38 cellular contexts compared by ENCODE assay signal in genomic region chr11:108394744-108395284, GRCh38.
"Had no signal": no experiment of that assay in that cellular context is flagged by ENCODE, and none has a peak within 500 bp of the region (broad histone marks: within the 10 kb centered on the region; RNA-seq: fewer than 3 reads in every experiment).

No MANE protein-coding gene starts in this region.

- H3K36me3 Mint-ChIP-seq: activated CD8-positive, alpha-beta memory T cell treated with anti-CD3 and anti-CD28 coated beads, Interleukin-2, amount 10 ng/mL, durations not matched to agents 7 days and 5 days; activated naive CD4-positive, alpha-beta T cell treated with anti-CD3 and anti-CD28 coated beads, Interleukin-2, amount 10 ng/mL, durations not matched to agents 7 days and 5 days; activated naive CD8-positive, alpha-beta T cell; activated naive CD8-positive, alpha-beta T cell treated with anti-CD3 and anti-CD28 coated beads, Interleukin-2, amount 10 ng/mL, durations not matched to agents 7 days and 5 days; brain had no signal

- H3K4me3 ChIP-seq: ascending aorta, cardiac muscle cell had no signal

- H3K36me3 ChIP-seq: ascending aorta, cardiac muscle cell had no signal

- H3K27ac ChIP-seq: ascending aorta, cardiac muscle cell, VCaP had no signal

- H3K9me3 ChIP-seq: ascending aorta had no signal

- H3K9me3 Mint-ChIP-seq: activated CD4-positive, alpha-beta memory T cell treated with anti-CD3 and anti-CD28 coated beads, Interleukin-2, amount 10 ng/mL, durations not matched to agents 7 days and 5 days; activated CD4-positive, alpha-beta T cell treated with anti-CD3 and anti-CD28 coated beads, Interleukin-2, amount 10 ng/mL, durations not matched to agents 7 days and 5 days; activated naive CD4-positive, alpha-beta T cell treated with anti-CD3 and anti-CD28 coated beads, Interleukin-2, amount 10 ng/mL, durations not matched to agents 7 days and 5 days; activated naive CD4-positive, alpha-beta T cell treated with anti-CD3 and anti-CD28 coated beads, Interleukin-2, amount 50 U/mL, for 24 hours; activated naive CD8-positive, alpha-beta T cell treated with anti-CD3 and anti-CD28 coated beads, Interleukin-2, amount 10 ng/mL, durations not matched to agents 7 days and 5 days; activated naive CD8-positive, alpha-beta T cell treated with anti-CD3 and anti-CD28 coated beads, Interleukin-2, amount 50 U/mL, for 24 hours; activated T-cell treated with anti-CD3 and anti-CD28 coated beads, Interleukin-2, amount 50 U/mL, for 24 hours; activated T-helper 2 cell treated with anti-CD3 and anti-CD28 coated beads, Interferon-gamma antibody, Interleukin-2, Interleukin-4, amounts not matched to agents 10 μg/mL and 5 μg/mL and 100 μg/mL, durations not matched to agents 14 hours and 24 hours and 36 hours; brain; central memory CD8-positive, alpha-beta T cell; T-helper 1 cell treated with Interleukin-12 subunit alpha and Interleukin-12 subunit beta and Interleukin-4 antibody, amounts not matched to agents 30 μg/mL and 1 μg/mL, for 36 hours; T-helper 2 cell treated with Interferon-gamma antibody and Interleukin-4, amounts not matched to agents 5 μg/mL and 100 μg/mL, for 36 hours had no signal

- H3K27ac Mint-ChIP-seq: activated CD4-positive, alpha-beta memory T cell treated with anti-CD3 and anti-CD28 coated beads, Interleukin-2, amount 10 ng/mL, durations not matched to agents 7 days and 5 days; activated CD4-positive, alpha-beta T cell treated with anti-CD3 and anti-CD28 coated beads for 36 hours; activated CD4-positive, alpha-beta T cell treated with anti-CD3 and anti-CD28 coated beads, Interleukin-2, amount 10 ng/mL, durations not matched to agents 7 days and 5 days; activated CD8-positive, alpha-beta memory T cell treated with anti-CD3 and anti-CD28 coated beads, Interleukin-2, amount 10 ng/mL, durations not matched to agents 7 days and 5 days; activated CD8-positive, alpha-beta T cell treated with anti-CD3 and anti-CD28 coated beads, Interleukin-2, amount 10 ng/mL, durations not matched to agents 7 days and 5 days; activated naive CD4-positive, alpha-beta T cell treated with anti-CD3 and anti-CD28 coated beads, Interleukin-2, amount 10 ng/mL, durations not matched to agents 7 days and 5 days; activated naive CD4-positive, alpha-beta T cell treated with anti-CD3 and anti-CD28 coated beads, Interleukin-2, amount 50 U/mL, for 24 hours; activated naive CD8-positive, alpha-beta T cell; activated naive CD8-positive, alpha-beta T cell treated with anti-CD3 and anti-CD28 coated beads, Interleukin-2, amount 10 ng/mL, durations not matched to agents 7 days and 5 days; activated naive CD8-positive, alpha-beta T cell treated with anti-CD3 and anti-CD28 coated beads, Interleukin-2, amount 50 U/mL, for 24 hours; activated T-cell treated with anti-CD3 and anti-CD28 coated beads, Interleukin-2, amount 50 U/mL, for 24 hours; activated T-helper 2 cell treated with anti-CD3 and anti-CD28 coated beads, Interferon-gamma antibody, Interleukin-2, Interleukin-4, amounts not matched to agents 10 μg/mL and 5 μg/mL and 100 μg/mL, durations not matched to agents 14 hours and 24 hours and 36 hours; brain; T-helper 1 cell treated with Interleukin-12 subunit alpha and Interleukin-12 subunit beta and Interleukin-4 antibody, amounts not matched to agents 30 μg/mL and 1 μg/mL, for 36 hours; T-helper 2 cell treated with Interferon-gamma antibody and Interleukin-4, amounts not matched to agents 5 μg/mL and 100 μg/mL, for 36 hours had no signal

- H3K27me3 ChIP-seq: ascending aorta, cardiac muscle cell had no signal

- DNase-seq: activated CD4-positive, alpha-beta memory T cell treated with anti-CD3 and anti-CD28 coated beads, Interleukin-2, amount 10 ng/mL, durations not matched to agents 7 days and 5 days; activated CD4-positive, alpha-beta T cell treated with anti-CD3 and anti-CD28 coated beads for 1 hour; activated CD4-positive, alpha-beta T cell treated with anti-CD3 and anti-CD28 coated beads for 36 hours; activated CD4-positive, alpha-beta T cell treated with anti-CD3 and anti-CD28 coated beads for 48 hours; activated CD4-positive, alpha-beta T cell treated with anti-CD3 and anti-CD28 coated beads, Interleukin-2, amount 10 ng/mL, durations not matched to agents 7 days and 5 days; activated CD4-positive, alpha-beta T cell treated with anti-CD3 and anti-CD28 coated beads, Interleukin-2, amount 50 U/mL, for 48 hours; activated CD4-positive, CD25-positive, alpha-beta regulatory T cell; activated CD8-positive, alpha-beta memory T cell treated with anti-CD3 and anti-CD28 coated beads for 24 hours; activated CD8-positive, alpha-beta memory T cell treated with anti-CD3 and anti-CD28 coated beads, Interleukin-2, amount 10 ng/mL, durations not matched to agents 7 days and 5 days; activated CD8-positive, alpha-beta memory T cell treated with anti-CD3 and anti-CD28 coated beads, Interleukin-2, amount 50 U/mL, for 48 hours; activated CD8-positive, alpha-beta T cell treated with anti-CD3 and anti-CD28 coated beads, Interleukin-2, amount 10 ng/mL, durations not matched to agents 7 days and 5 days; activated effector memory CD4-positive, alpha-beta T cell treated with Interleukin-2 at 50 U/mL for 16 hours; activated gamma-delta T cell; activated naive CD4-positive, alpha-beta T cell treated with anti-CD3 and anti-CD28 coated beads, Interleukin-2, amount 10 ng/mL, durations not matched to agents 7 days and 5 days; activated naive CD4-positive, alpha-beta T cell treated with Interleukin-2 at 50 U/mL for 16 hours; activated naive CD8-positive, alpha-beta T cell treated with anti-CD3 and anti-CD28 coated beads, Interleukin-2, amount 10 ng/mL, durations not matched to agents 7 days and 5 days; activated naive CD8-positive, alpha-beta T cell treated with anti-CD3 and anti-CD28 coated beads, Interleukin-2, amount 50 U/mL, for 24 hours; activated T-cell treated with anti-CD3 and anti-CD28 coated beads, Interleukin-2, amount 50 U/mL, for 24 hours; activated T-cell treated with anti-CD3 and anti-CD28 coated beads, Interleukin-2, amount 50 U/mL, for 48 hours; amygdala; anterior cingulate cortex; caudate nucleus; cerebellar nuclear complex; T-helper 2 cell; T-helper 9 cell had no signal

- FAIRE-seq: bronchial epithelial cell, TTC549 had no signal

- H3K27me3 Mint-ChIP-seq: activated CD4-positive, alpha-beta memory T cell treated with anti-CD3 and anti-CD28 coated beads, Interleukin-2, amount 10 ng/mL, durations not matched to agents 7 days and 5 days; activated CD4-positive, alpha-beta T cell treated with anti-CD3 and anti-CD28 coated beads for 36 hours; activated CD4-positive, alpha-beta T cell treated with anti-CD3 and anti-CD28 coated beads, Interleukin-2, amount 10 ng/mL, durations not matched to agents 7 days and 5 days; activated CD8-positive, alpha-beta memory T cell treated with anti-CD3 and anti-CD28 coated beads, Interleukin-2, amount 10 ng/mL, durations not matched to agents 7 days and 5 days; activated naive CD4-positive, alpha-beta T cell treated with anti-CD3 and anti-CD28 coated beads, Interleukin-2, amount 10 ng/mL, durations not matched to agents 7 days and 5 days; activated naive CD4-positive, alpha-beta T cell treated with anti-CD3 and anti-CD28 coated beads, Interleukin-2, amount 50 U/mL, for 24 hours; activated naive CD8-positive, alpha-beta T cell; activated naive CD8-positive, alpha-beta T cell treated with anti-CD3 and anti-CD28 coated beads, Interleukin-2, amount 50 U/mL, for 24 hours; activated T-cell treated with anti-CD3 and anti-CD28 coated beads, Interleukin-2, amount 50 U/mL, for 24 hours; brain; central memory CD8-positive, alpha-beta T cell had no signal

- H3K4me1 Mint-ChIP-seq: activated CD4-positive, alpha-beta memory T cell treated with anti-CD3 and anti-CD28 coated beads, Interleukin-2, amount 10 ng/mL, durations not matched to agents 7 days and 5 days; activated CD4-positive, alpha-beta T cell treated with anti-CD3 and anti-CD28 coated beads for 36 hours; activated CD4-positive, alpha-beta T cell treated with anti-CD3 and anti-CD28 coated beads, Interleukin-2, amount 10 ng/mL, durations not matched to agents 7 days and 5 days; activated CD8-positive, alpha-beta memory T cell treated with anti-CD3 and anti-CD28 coated beads, Interleukin-2, amount 10 ng/mL, durations not matched to agents 7 days and 5 days; activated naive CD4-positive, alpha-beta T cell treated with anti-CD3 and anti-CD28 coated beads, Interleukin-2, amount 10 ng/mL, durations not matched to agents 7 days and 5 days; activated naive CD4-positive, alpha-beta T cell treated with anti-CD3 and anti-CD28 coated beads, Interleukin-2, amount 50 U/mL, for 24 hours; activated naive CD8-positive, alpha-beta T cell treated with anti-CD3 and anti-CD28 coated beads, Interleukin-2, amount 50 U/mL, for 24 hours; brain; central memory CD8-positive, alpha-beta T cell had no signal

- H3K4me1 ChIP-seq: ascending aorta had no signal

- ATAC-seq: activated CD4-positive, alpha-beta T cell treated with anti-CD3 and anti-CD28 coated beads for 36 hours; activated CD4-positive, CD25-positive, alpha-beta regulatory T cell treated with anti-CD3 and anti-CD28 coated beads, Interleukin-2, amount 50 U/mL, for 24 hours; activated CD8-positive, alpha-beta memory T cell treated with anti-CD3 and anti-CD28 coated beads, Interleukin-2, amount 10 ng/mL, durations not matched to agents 7 days and 5 days; activated CD8-positive, alpha-beta T cell treated with anti-CD3 and anti-CD28 coated beads, Interleukin-2, amount 10 ng/mL, durations not matched to agents 7 days and 5 days; activated naive CD8-positive, alpha-beta T cell treated with anti-CD3 and anti-CD28 coated beads, Interleukin-2, amount 50 U/mL, for 24 hours had no signal

- H3K4me3 Mint-ChIP-seq: activated CD4-positive, alpha-beta memory T cell treated with anti-CD3 and anti-CD28 coated beads, Interleukin-2, amount 10 ng/mL, durations not matched to agents 7 days and 5 days; activated CD4-positive, alpha-beta T cell treated with anti-CD3 and anti-CD28 coated beads for 36 hours; activated CD4-positive, alpha-beta T cell treated with anti-CD3 and anti-CD28 coated beads, Interleukin-2, amount 10 ng/mL, durations not matched to agents 7 days and 5 days; activated CD8-positive, alpha-beta memory T cell treated with anti-CD3 and anti-CD28 coated beads, Interleukin-2, amount 10 ng/mL, durations not matched to agents 7 days and 5 days; activated CD8-positive, alpha-beta T cell treated with anti-CD3 and anti-CD28 coated beads, Interleukin-2, amount 10 ng/mL, durations not matched to agents 7 days and 5 days; activated naive CD4-positive, alpha-beta T cell treated with anti-CD3 and anti-CD28 coated beads, Interleukin-2, amount 10 ng/mL, durations not matched to agents 7 days and 5 days; activated naive CD4-positive, alpha-beta T cell treated with anti-CD3 and anti-CD28 coated beads, Interleukin-2, amount 50 U/mL, for 24 hours; activated naive CD8-positive, alpha-beta T cell; activated naive CD8-positive, alpha-beta T cell treated with anti-CD3 and anti-CD28 coated beads, Interleukin-2, amount 10 ng/mL, durations not matched to agents 7 days and 5 days; activated naive CD8-positive, alpha-beta T cell treated with anti-CD3 and anti-CD28 coated beads, Interleukin-2, amount 50 U/mL, for 24 hours; activated T-cell treated with anti-CD3 and anti-CD28 coated beads, Interleukin-2, amount 50 U/mL, for 24 hours; brain; central memory CD8-positive, alpha-beta T cell; T-helper 1 cell treated with Interleukin-12 subunit alpha and Interleukin-12 subunit beta and Interleukin-4 antibody, amounts not matched to agents 30 μg/mL and 1 μg/mL, for 36 hours; T-helper 2 cell treated with Interferon-gamma antibody and Interleukin-4, amounts not matched to agents 5 μg/mL and 100 μg/mL, for 36 hours had no signal
